In the genomic region with DNA sequence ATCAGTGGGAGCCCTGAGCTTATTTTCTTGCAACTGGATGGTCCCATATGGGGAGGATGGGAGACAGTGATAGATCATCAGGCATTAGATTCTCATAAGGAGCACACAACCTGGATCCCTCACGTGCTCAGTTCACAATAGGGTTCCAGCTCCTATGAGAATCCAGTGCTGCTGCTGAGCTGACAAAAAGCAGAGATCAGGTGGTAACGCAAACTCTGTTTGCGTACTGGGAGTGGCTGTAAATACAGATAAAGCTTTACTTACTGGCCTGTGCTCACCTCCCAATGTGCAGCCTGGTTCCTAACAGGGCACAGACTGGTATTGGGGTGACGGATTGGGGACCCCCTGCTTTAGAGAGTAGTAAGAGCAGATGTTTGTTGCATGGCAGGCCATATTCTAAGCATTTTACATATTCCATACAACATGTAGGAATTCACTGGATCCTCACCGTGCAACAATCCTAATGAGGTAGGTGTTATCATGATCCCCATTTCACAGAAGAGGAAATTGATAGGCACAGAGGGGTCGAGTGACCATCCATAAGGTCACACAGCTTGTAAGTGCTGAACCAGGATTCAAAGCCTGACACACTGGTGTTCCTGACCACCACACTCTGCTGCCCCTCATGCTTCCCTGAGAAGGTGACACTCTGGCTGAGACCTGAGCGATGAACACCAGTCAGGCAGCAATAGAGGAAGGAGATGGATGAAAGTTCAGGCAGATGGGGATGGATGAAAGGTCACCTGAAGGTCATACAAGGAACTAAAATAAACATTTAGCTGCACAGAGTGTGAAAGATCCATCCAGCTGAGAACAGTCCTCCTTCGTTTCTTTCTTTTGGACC, we compare ENCODE assay signal across 1 cellular context.
TF ChIP-seq lines count a peak whose summit lies in the region.

No MANE protein-coding gene starts in this region.

TF ChIP-seq in IMR-90, 13 proteins besides CTCF, POLR2A, EP300 and RAD21:
- TF ChIP-seq CEBPB (IDR thresholded peaks at IDR 0.05; ENCODE audit: low read depth, low read length) (no peak), RFX5 (IDR thresholded peaks at IDR 0.05; ENCODE audit: low read depth, low read length) (no peak), NFE2L2 (IDR thresholded peaks at IDR 0.05; ENCODE audit: low read depth, low read length) (no peak), ELK1 (IDR thresholded peaks at IDR 0.05; ENCODE audit: borderline replicate concordance, low read depth, low read length) (no peak), FOS (IDR thresholded peaks at IDR 0.05; ENCODE audit: low read depth, low read length) (no peak)
